9 cellular contexts compared by ENCODE assay signal in genomic region chr17:71975331-71975801, GRCh38.
DNase-seq lines count a peak whose midpoint lies in the region; ATAC-seq and TF ChIP-seq lines count a peak whose summit lies in the region.
"Had no signal": no experiment of that assay in that cellular context is flagged by ENCODE, and none has a peak within 500 bp of the region (broad histone marks: within the 10 kb centered on the region; RNA-seq: fewer than 3 reads in every experiment).

No MANE protein-coding gene starts in this region.

- CTCF ChIA-PET in activated CD4-positive, alpha-beta memory T cell treated with anti-CD3 and anti-CD28 coated beads for 36 hours (lab: Charles Lee): no interaction called here

- POLR2A ChIA-PET in activated CD4-positive, alpha-beta memory T cell treated with anti-CD3 and anti-CD28 coated beads for 36 hours (lab: Charles Lee): no interaction called here

- H3K27me3 ChIP-seq in dorsolateral prefrontal cortex: no peaks in the 10 kb centered on the region
- no peaks in the 10 kb centered on the region for H3K27me3 ChIP-seq in lung (ENCODE audit: control insufficient read depth, insufficient read depth)
- no peaks in the 10 kb centered on the region for H3K27me3 ChIP-seq in upper lobe of left lung

- TF ChIP-seq POLR2A in upper lobe of left lung (IDR thresholded peaks at IDR 0.05): no peak

- peaks cover 5% of the 10 kb centered on the region for H3K9me3 Mint-ChIP-seq in activated CD4-positive, alpha-beta memory T cell treated with anti-CD3 and anti-CD28 coated beads for 36 hours

- H3K4me1 Mint-ChIP-seq in activated CD4-positive, alpha-beta memory T cell treated with anti-CD3 and anti-CD28 coated beads for 36 hours (ENCODE audit: low read depth): no peaks in the 10 kb centered on the region

- DNase-seq in LoVo (ENCODE audit: low spot score) (peak; percentile 13), dorsolateral prefrontal cortex (peak in 2 of 10 donors; percentile 16 to 43), lung (ENCODE audit: low spot score) (no peak), upper lobe of left lung (no peak), Kasumi-1 (lab: John Stamatoyannopoulos, UW) (no peak), germinal center (ENCODE audit: low spot score) (no peak)
- DNase-seq in activated CD4-positive, alpha-beta memory T cell treated with anti-CD3 and anti-CD28 coated beads for 36 hours: no peak
- DNase-seq: stimulated activated naive CD4-positive, alpha-beta T cell treated with Interleukin-2 at 50 U/mL for 16 hours had no signal

- H3K36me3 ChIP-seq in lung (ENCODE audit: control insufficient read depth in 2 of 2, insufficient read depth in 2 of 2, low read length in 2 of 2) (no peaks in the 10 kb centered on the region), upper lobe of left lung (no peaks in the 10 kb centered on the region)

- 32 to 33% methylated on average over 13 of the region's 13 CpGs for WGBS in lung, 2 donors
- 39 to 40% methylated on average over 11 to 13 of the region's 13 CpGs for WGBS in upper lobe of left lung, 2 donors

- TF ChIP-seq CTCF in dorsolateral prefrontal cortex (IDR thresholded peaks at IDR 0.05 in 54 of 56, conservative IDR thresholded peaks at IDR 0.05 in 2 of 56; ENCODE audit: low read depth in 1 of 56, partially characterized antibody in 56 of 56) (no peak), lung (IDR thresholded peaks at IDR 0.05; ENCODE audit: control extremely low read depth, extremely low read depth) (no peak), upper lobe of left lung (IDR thresholded peaks at IDR 0.05) (no peak)

- intact Hi-C loops in dorsolateral prefrontal cortex (cut with DNase I): no loop called here
- intact Hi-C loops in activated CD4-positive, alpha-beta memory T cell treated with anti-CD3 and anti-CD28 coated beads for 36 hours (cut with micrococcal nuclease): no loop called here

- H3K4me1 ChIP-seq in lung (ENCODE audit: control insufficient read depth in 2 of 2, insufficient read depth in 2 of 2, low read length in 2 of 2) (no peaks in the 10 kb centered on the region), upper lobe of left lung (no peaks in the 10 kb centered on the region)

- H3K9me3 ChIP-seq in lung (ENCODE audit: control insufficient read depth in 2 of 2, insufficient read depth in 1 of 2, low read length in 1 of 2) (peaks cover 0 to 6% of the 10 kb centered on the region in 2 donors), upper lobe of left lung (no peaks in the 10 kb centered on the region)

- H3K4me3 ChIP-seq in dorsolateral prefrontal cortex: peak overlapping the region in 58 of 59 donors; percentile 17 to 72 (median 52)
- H3K4me3 ChIP-seq in lung: no peak overlapping the region
- H3K4me3 ChIP-seq in upper lobe of left lung: peak overlapping the region in 3 of 4 donors; percentile 7 to 34 (median 25)

- H3K27me3 Mint-ChIP-seq in activated CD4-positive, alpha-beta memory T cell treated with anti-CD3 and anti-CD28 coated beads for 36 hours: peaks cover 2% of the 10 kb centered on the region

- H3K27ac ChIP-seq in dorsolateral prefrontal cortex (peak overlapping the region in 51 of 59 donors; percentile 8 to 88 (median 65)), lung (ENCODE audit: low read depth in 1 of 2, low read length in 1 of 2) (peak overlapping the region; percentile 30 to 58), upper lobe of left lung (peak overlapping the region in 2 of 4 donors; percentile 35 to 49)

- H3K27ac Mint-ChIP-seq in activated CD4-positive, alpha-beta memory T cell treated with anti-CD3 and anti-CD28 coated beads for 36 hours: no peak overlapping the region

- peak; percentile 49 for ATAC-seq in lung (ENCODE audit: insufficient read depth, low FRiP score)
- ATAC-seq in upper lobe of left lung (ENCODE audit: low FRiP score in 2 of 2): peak in 1 of 2 donors; percentile 94
- no peak for ATAC-seq in GM19467 (IDR thresholded peaks at IDR 0.05; ENCODE audit: unreplicated experiment)

- no peaks in the 10 kb centered on the region for H3K36me3 Mint-ChIP-seq in activated CD4-positive, alpha-beta memory T cell treated with anti-CD3 and anti-CD28 coated beads for 36 hours

- no peak for TF ChIP-seq EP300 in upper lobe of left lung (IDR thresholded peaks at IDR 0.05)

- no peak overlapping the region for H3K4me3 Mint-ChIP-seq in activated CD4-positive, alpha-beta memory T cell treated with anti-CD3 and anti-CD28 coated beads for 36 hours
